6 cellular contexts compared by ENCODE assay signal in the genomic region with DNA sequence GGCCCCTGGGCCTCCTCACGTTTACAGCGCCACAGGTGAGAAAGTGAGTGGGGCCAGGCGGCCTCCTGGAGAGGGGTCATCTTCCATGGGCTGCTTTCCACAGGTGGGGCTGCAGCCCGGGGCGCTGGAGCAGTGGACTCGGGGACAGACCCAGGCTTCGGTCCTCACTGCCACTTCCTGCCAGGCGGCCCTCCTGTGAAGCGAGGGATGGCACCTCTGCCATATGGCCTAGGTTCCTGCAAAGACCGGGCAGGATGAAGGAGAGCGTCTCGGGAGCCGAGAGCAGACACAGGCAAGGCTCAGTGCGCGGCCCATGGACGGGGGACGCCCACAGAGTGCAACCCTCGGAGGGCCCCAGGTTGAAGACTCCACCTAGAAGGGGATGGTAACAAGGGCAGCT.
"Had no signal": no experiment of that assay in that cellular context is flagged by ENCODE, and none has a peak within 500 bp of the region (broad histone marks: within the 10 kb centered on the region; RNA-seq: fewer than 3 reads in every experiment).

No MANE protein-coding gene starts in this region.

- DNase-seq: H9, HCEC 1CT, IMR-90, KG1 had no signal

- H3K4me1 Mint-ChIP-seq: GM23338, H9 had no signal

- H3K9me3 Mint-ChIP-seq: GM23338, H9 had no signal

- H3K4me2 ChIP-seq: GM23338 had no signal

- H3K4me3 ChIP-seq: GM23338, K562 had no signal

- H3K4me3 Mint-ChIP-seq: GM23338, H9 had no signal
